Comparison of ENCODE assay signal across 18 cellular contexts in the genomic region with DNA sequence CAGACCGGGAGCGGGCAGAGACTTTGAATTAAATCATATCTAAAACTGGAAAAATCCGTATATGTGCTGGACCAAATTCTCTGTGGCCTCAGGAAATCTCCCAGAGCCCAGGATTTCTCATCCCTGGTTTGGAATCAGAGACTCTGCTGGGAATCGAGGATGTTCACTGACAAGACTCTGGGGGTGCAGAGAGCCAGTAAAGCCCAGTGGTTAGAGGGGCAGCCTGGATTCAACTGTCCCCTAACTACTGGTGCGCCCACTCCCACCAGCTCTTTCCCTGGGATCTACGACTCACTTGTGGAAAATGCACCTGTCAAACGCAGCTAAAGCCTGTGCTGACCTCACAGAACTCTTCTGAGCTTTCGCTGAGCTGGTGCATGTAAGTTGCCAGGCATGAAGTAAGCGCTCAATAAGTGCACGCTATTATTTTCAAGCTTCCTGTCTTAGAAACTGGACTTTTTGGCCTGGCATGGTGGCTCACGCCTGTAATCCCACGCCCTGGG. TPM values are rescaled to one million over a fixed set of nuclear protein-coding genes. Genes with fewer than 3 reads are reported as not detected.
DNase-seq lines count a peak whose midpoint lies in the region; ATAC-seq, FAIRE-seq and TF ChIP-seq lines count a peak whose summit lies in the region.
"Had no signal": no experiment of that assay in that cellular context is flagged by ENCODE, and none has a peak within 500 bp of the region (broad histone marks: within the 10 kb centered on the region; RNA-seq: fewer than 3 reads in every experiment).

No MANE protein-coding gene starts in this region.

- no peak for DNase-seq in heart right ventricle
- DNase-seq in Right ventricle myocardium superior: no peak
- no peak for DNase-seq in dorsolateral prefrontal cortex
- DNase-seq in lower lobe of right lung: no peak
- DNase-seq in upper lobe of left lung: no peak
- no peak for DNase-seq in frontal cortex (ENCODE audit: low spot score in 2 of 2)
- DNase-seq in iPS-NIHi11 (ENCODE audit: low spot score): no peak
- no peak for DNase-seq in NCI-H1694 (lab: John Stamatoyannopoulos, UW)
- DNase-seq: CD4-positive, CD25-positive, alpha-beta regulatory T cell; Karpas-422; NCI-H1105 treated with DMSO at 0.1 percent for 48 hours; NK-92 treated with Interleukin-12 subunit alpha and Interleukin-12 subunit beta, amount 100 ng/mL, for 24 hours; stimulated activated CD4-positive, alpha-beta T cell treated with anti-CD3 and anti-CD28 coated beads, Interleukin-15, amount 100 ng/mL, for 24 hours had no signal

- H3K27ac ChIP-seq in heart right ventricle (peak overlapping the region in 9 of 10 donors; percentile 52 to 86 (median 69)), dorsolateral prefrontal cortex (peak overlapping the region in 50 of 59 donors; percentile 16 to 88 (median 76)), lower lobe of right lung (peak overlapping the region; percentile 58), upper lobe of left lung (peak overlapping the region; percentile 56 to 89 (median 74))
- H3K27ac ChIP-seq: epithelial cell of prostate, prostate gland had no signal

- H3K4me3 ChIP-seq in heart right ventricle: peak overlapping the region; percentile 12 to 51 (median 36)
- H3K4me3 ChIP-seq in dorsolateral prefrontal cortex: peak overlapping the region in 58 of 59 donors; percentile 33 to 80 (median 63)
- H3K4me3 ChIP-seq in lower lobe of right lung: peak overlapping the region; percentile 40
- H3K4me3 ChIP-seq in upper lobe of left lung: peak overlapping the region in 3 of 4 donors; percentile 31 to 47 (median 38)
- H3K4me3 ChIP-seq: prostate gland had no signal

- TF ChIP-seq EP300 in upper lobe of left lung (IDR thresholded peaks at IDR 0.05): no peak

- H3K9me3 ChIP-seq in heart right ventricle (no peaks in the 10 kb centered on the region), lower lobe of right lung (no peaks in the 10 kb centered on the region), upper lobe of left lung (no peaks in the 10 kb centered on the region)
- H3K9me3 ChIP-seq: prostate gland had no signal

- no peak for FAIRE-seq in frontal cortex (lab: Jason Lieb, UNC)
- FAIRE-seq: GM19239 had no signal

- H3K4me1 ChIP-seq in heart right ventricle (peaks cover 6 to 86% (median 25%) of the 10 kb centered on the region in 9 donors), lower lobe of right lung (peaks cover 34% of the 10 kb centered on the region), upper lobe of left lung (peaks cover 4 to 30% (median 14%) of the 10 kb centered on the region in 4 donors)
- H3K4me1 ChIP-seq: prostate gland had no signal

- TF ChIP-seq POLR2A in upper lobe of left lung (IDR thresholded peaks at IDR 0.05): no peak

- peaks cover 0 to 45% (median 27%) of the 10 kb centered on the region in 7 donors for H3K27me3 ChIP-seq in heart right ventricle
- peaks cover 0 to 28% (median 0%) of the 10 kb centered on the region in 45 donors for H3K27me3 ChIP-seq in dorsolateral prefrontal cortex
- peaks cover 12% of the 10 kb centered on the region for H3K27me3 ChIP-seq in lower lobe of right lung (ENCODE audit: low read depth)
- peaks cover 0 to 16% (median 4%) of the 10 kb centered on the region in 4 donors for H3K27me3 ChIP-seq in upper lobe of left lung

- peak in 4 of 8 donors; percentile 13 to 36 (median 26) for ATAC-seq in heart right ventricle
- no peak for ATAC-seq in Right ventricle myocardium superior (ENCODE audit: poor library complexity)
- no peak for ATAC-seq in lower lobe of right lung
- ATAC-seq in upper lobe of left lung (ENCODE audit: low FRiP score in 2 of 2): no peak
- ATAC-seq: activated CD4-positive, CD25-positive, alpha-beta regulatory T cell treated with anti-CD3 and anti-CD28 coated beads, Interleukin-2, amount 50 U/mL, for 24 hours had no signal

- H3K36me3 ChIP-seq in heart right ventricle (peaks cover 0 to 74% (median 10%) of the 10 kb centered on the region in 9 donors), lower lobe of right lung (peaks cover 62% of the 10 kb centered on the region), upper lobe of left lung (peaks cover 0 to 50% (median 19%) of the 10 kb centered on the region in 4 donors)
- H3K36me3 ChIP-seq: prostate gland had no signal

- intact Hi-C loops in heart right ventricle (cut with DNase I) (no loop called here), Right ventricle myocardium superior (cut with DNase I) (no loop called here), dorsolateral prefrontal cortex (cut with DNase I) (no loop called here), lower lobe of right lung (cut with DNase I) (no loop called here)

- WGBS in heart right ventricle, 2 donors: 32 to 36% methylated on average over 12 of the region's 12 CpGs
- 50 to 57% methylated on average over 10 to 12 of the region's 12 CpGs for WGBS in upper lobe of left lung, 2 donors

- TF ChIP-seq CTCF in heart right ventricle (IDR thresholded peaks at IDR 0.05) (no peak), dorsolateral prefrontal cortex (IDR thresholded peaks at IDR 0.05 in 54 of 56, conservative IDR thresholded peaks at IDR 0.05 in 2 of 56; ENCODE audit: low read depth in 1 of 56, partially characterized antibody in 56 of 56) (no peak), lower lobe of right lung (IDR thresholded peaks at IDR 0.05) (no peak), upper lobe of left lung (IDR thresholded peaks at IDR 0.05) (no peak)

RNA-seq across cellular contexts. Expression of a gene that starts 20.5 kb away (rescaled TPM):
- total RNA-seq in heart right ventricle (1 to 10 TPM; 1.5 to 6.3 (median 2.2) TPM), Right ventricle myocardium superior (3.3 TPM), dorsolateral prefrontal cortex (10 to 100 TPM in 101 of 120 experiments, 1 to 10 TPM in 19; 7.7 to 18.6 (median 12.5) TPM), lower lobe of right lung (16.5 TPM), upper lobe of left lung (10 to 100 TPM; 11.4 to 27.2 (median 21.0) TPM), frontal cortex (7.3 TPM)
- polyA plus RNA-seq in heart right ventricle: 1 to 10 TPM; 6.9 to 7.6 TPM

RNA-seq across cellular contexts. Expression of a gene that starts 22.9 kb away (rescaled TPM):
- total RNA-seq in heart right ventricle (10 to 100 TPM; 10.9 to 26.0 (median 17.7) TPM), Right ventricle myocardium superior (18.2 TPM), dorsolateral prefrontal cortex (10 to 100 TPM in 118 of 120 experiments, 1 to 10 TPM in 2; 9.3 to 27.9 (median 17.3) TPM), lower lobe of right lung (59.4 TPM), upper lobe of left lung (10 to 100 TPM; 17.5 to 90.4 (median 37.5) TPM), frontal cortex (6.1 TPM)
- polyA plus RNA-seq in heart right ventricle: 10 to 100 TPM; 30.1 to 36.7 TPM

RNA-seq across cellular contexts. Expression of a gene that starts 30.2 kb away (rescaled TPM):
- total RNA-seq in heart right ventricle (10 to 100 TPM; 30.9 to 59.0 (median 44.1) TPM), Right ventricle myocardium superior (44.4 TPM), dorsolateral prefrontal cortex (100 to 1,000 TPM in 89 of 120 experiments, 10 to 100 TPM in 31; 78.5 to 153 (median 110) TPM), lower lobe of right lung (96.2 TPM), upper lobe of left lung (100 to 1,000 TPM in 3 of 6 donors, 10 to 100 TPM in 3; 69.8 to 168 (median 106) TPM), frontal cortex (40.4 TPM)
- 10 to 100 TPM; 32.5 to 47.7 TPM for polyA plus RNA-seq in heart right ventricle

RNA-seq across cellular contexts. Expression of a gene that starts 39.7 kb away (rescaled TPM):
- total RNA-seq in heart right ventricle: under 1 TPM in 9 of 10 donors, not detected in 1; 0.04 to 0.61 (median 0.32) TPM
- 1 to 10 TPM in 1 of 2 donors, under 1 TPM in 1; 0.04 to 1.4 TPM for polyA plus RNA-seq in heart right ventricle
- 0.48 TPM for total RNA-seq in Right ventricle myocardium superior
- 1 to 10 TPM in 3 of 120 experiments, under 1 TPM in 107, not detected in 10; 0.15 to 1.4 (median 0.47) TPM for total RNA-seq in dorsolateral prefrontal cortex
- total RNA-seq in lower lobe of right lung: 1.3 TPM
- total RNA-seq in upper lobe of left lung: 1 to 10 TPM in 5 of 6 donors, under 1 TPM in 1; 0.29 to 9.4 (median 3.1) TPM
- not detected for total RNA-seq in frontal cortex
- total RNA-seq: chondrocyte had no signal

RNA-seq across cellular contexts. Expression of a gene that starts 40.1 kb away (rescaled TPM):
- total RNA-seq in heart right ventricle (10 to 100 TPM in 8 of 10 donors, 1 to 10 TPM in 2; 8.1 to 14.1 (median 11.5) TPM), Right ventricle myocardium superior (13.3 TPM), dorsolateral prefrontal cortex (10 to 100 TPM in 94 of 120 experiments, 1 to 10 TPM in 26; 4.2 to 19.6 (median 11.9) TPM), lower lobe of right lung (9.1 TPM), upper lobe of left lung (10 to 100 TPM in 5 of 6 donors, 1 to 10 TPM in 1; 7.4 to 33.5 (median 18.7) TPM), frontal cortex (6.9 TPM)
- 10 to 100 TPM; 10.8 to 47.0 TPM for polyA plus RNA-seq in heart right ventricle
